Comparison of ENCODE assay signal across 1 cellular context in genomic region chr5:177332896-177333260, GRCh38.
TF ChIP-seq lines count a peak whose summit lies in the region.

No MANE protein-coding gene starts in this region.

TF ChIP-seq in H1, 55 proteins besides CTCF, POLR2A, EP300 and RAD21:
- TF ChIP-seq SRF (IDR thresholded peaks at IDR 0.05; ENCODE audit: low read depth, low read length) (no peak), PHF8 (conservative IDR thresholded peaks at IDR 0.05; ENCODE audit: low read depth, low read length) (no peak), RNF2 (IDR thresholded peaks at IDR 0.05; ENCODE audit: borderline replicate concordance, low read depth, low read length, missing control alignments, poor library complexity, severe bottlenecking) (no peak), JUN (IDR thresholded peaks at IDR 0.05; ENCODE audit: low read depth, low read length) (no peak), NANOG (IDR thresholded peaks at IDR 0.05; ENCODE audit: insufficient read depth, low read depth, low read length, poor library complexity, severe bottlenecking) (no peak), SAP30 (IDR thresholded peaks at IDR 0.05; ENCODE audit: insufficient read depth, insufficient replicate concordance, low read length) (no peak), KDM1A (IDR thresholded peaks at IDR 0.05; ENCODE audit: borderline replicate concordance, low read length) (no peak), SP4 (IDR thresholded peaks at IDR 0.05; ENCODE audit: low read length) (no peak), ATF2 (IDR thresholded peaks at IDR 0.05; ENCODE audit: low read length) (no peak), SP2 (IDR thresholded peaks at IDR 0.05; ENCODE audit: low read length) (no peak), BCL11A (IDR thresholded peaks at IDR 0.05; ENCODE audit: low read depth in 2 of 2, low read length in 2 of 2) (no peak), POLR2AphosphoS5 (IDR thresholded peaks at IDR 0.05; ENCODE audit: low read depth, low read length) (no peak), CBX5 (IDR thresholded peaks at IDR 0.05; ENCODE audit: low read depth, low read length) (no peak), TAF7 (optimal IDR thresholded peaks at IDR 0.05; ENCODE audit: borderline replicate concordance, low read depth, low read length) (no peak)
TF ChIP-seq in H1: peak in this region for 0.
